15 cellular contexts compared by ENCODE assay signal in the genomic region with DNA sequence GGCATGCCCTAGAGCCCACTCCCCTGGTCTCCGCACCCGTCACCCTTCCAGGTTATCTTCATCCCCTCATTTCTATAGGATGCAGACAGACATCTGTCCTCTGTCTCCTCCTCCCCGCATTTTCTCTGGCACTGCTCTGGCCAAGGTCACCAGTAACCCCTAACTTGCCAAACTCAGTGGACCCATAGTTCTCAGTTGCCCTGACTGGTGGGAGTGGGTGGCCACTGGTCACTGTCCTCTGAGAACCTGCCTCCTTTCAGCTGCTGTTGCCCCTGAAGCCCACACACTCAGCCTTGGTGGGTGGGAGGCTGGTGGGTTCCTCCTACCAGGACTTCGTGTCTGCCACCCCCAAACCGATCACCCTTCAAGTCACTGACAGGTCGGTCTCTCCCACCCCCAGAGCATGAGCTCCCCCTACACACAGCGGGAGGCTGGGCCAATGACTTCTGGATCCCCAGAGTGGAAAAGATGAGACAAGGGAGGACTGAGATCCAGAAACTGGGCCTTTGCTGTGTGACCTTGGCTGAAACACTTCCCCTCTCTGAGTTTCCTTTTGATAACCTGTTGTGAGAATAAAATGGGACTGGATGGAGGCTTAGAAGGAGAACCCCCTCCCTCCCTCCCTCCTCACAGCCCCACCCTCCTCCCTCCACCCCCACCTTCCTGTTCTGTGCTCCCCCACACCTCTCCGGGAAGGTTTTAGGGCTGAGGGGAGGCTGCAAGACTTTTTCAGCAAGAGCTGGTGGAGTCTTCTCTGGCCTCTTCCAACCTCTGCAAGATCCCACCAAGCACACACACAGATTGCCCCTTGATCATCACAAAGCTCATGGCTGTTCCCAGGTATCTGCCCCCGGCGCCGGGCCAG. TPM values are rescaled to one million over a fixed set of nuclear protein-coding genes. Genes with fewer than 3 reads are reported as not detected.
DNase-seq lines count a peak whose midpoint lies in the region; ATAC-seq and TF ChIP-seq lines count a peak whose summit lies in the region.
"Had no signal": no experiment of that assay in that cellular context is flagged by ENCODE, and none has a peak within 500 bp of the region (broad histone marks: within the 10 kb centered on the region; RNA-seq: fewer than 3 reads in every experiment).

No MANE protein-coding gene starts in this region.

- CTCF ChIA-PET in AG04450 (lab: Charles Lee) = interaction anchor here (1.0 to 3.7 kb wide), 4 partner anchors 18 to 166 kb away, joined by 3 to 11 read pairs (median 8); no protein-coding TSS in a partner anchor

- H2AFZ ChIP-seq in osteoblast (ENCODE audit: low read length) = no peak overlapping the region

- H3K27ac ChIP-seq in AG04450 (ENCODE audit: low read depth, low read length) (peak overlapping the region; percentile 31), ascending aorta (peak overlapping the region; percentile 91), osteoblast (ENCODE audit: low read depth, low read length) (no peak overlapping the region)

- DNase-seq in AG04450 (ENCODE audit: low read depth, low spot score) (no peak), EH (ENCODE audit: low read depth) (peak; percentile 55), ascending aorta (ENCODE audit: low spot score in 2 of 2) (no peak), neural crest cell (ENCODE audit: low read depth, low spot score) (no peak), osteoblast (ENCODE audit: insufficient read length, low spot score, missing footprints) (no peak)
- DNase-seq: activated naive CD4-positive, alpha-beta T cell treated with anti-CD3 and anti-CD28 coated beads, Interleukin-2, amount 50 U/mL, for 16 hours; DMS79 treated with DMSO at 0.1 percent for 48 hours; lower lobe of right lung; NCI-H1436 treated with DMSO at 0.1 percent for 48 hours; stimulated activated CD4-positive, alpha-beta T cell treated with anti-CD3 and anti-CD28 coated beads, Interleukin-15, amount 100 ng/mL, for 24 hours had no signal

- peaks cover 26% of the 10 kb centered on the region for H4K20me1 ChIP-seq in osteoblast (ENCODE audit: insufficient read depth, low read length)

- no peaks in the 10 kb centered on the region for H3K9me3 Mint-ChIP-seq in neural crest cell

- H3K27ac Mint-ChIP-seq in neural crest cell (ENCODE audit: unreplicated experiment) = peak overlapping the region; percentile 67

- H3K4me3 ChIP-seq in AG04450 (ENCODE audit: low read depth, low read length) (no peak overlapping the region), ascending aorta (no peak overlapping the region), osteoblast (ENCODE audit: insufficient read depth, low read length) (no peak overlapping the region)
- H3K4me3 ChIP-seq: lower lobe of right lung, ovary had no signal

- POLR2A ChIA-PET in AG04450 (lab: Yijun Ruan, JAX) = interaction anchor here (0.5 to 13.1 kb wide), 4 partner anchors 9 to 92 kb away, joined by 6 to 230 read pairs (median 8); partner anchors contain the start of gene PDLIM7

- peaks cover 7% of the 10 kb centered on the region for H3K36me3 Mint-ChIP-seq in neural crest cell (ENCODE audit: low read depth)

- no peaks in the 10 kb centered on the region for H3K36me3 ChIP-seq in ascending aorta
- peaks cover 17% of the 10 kb centered on the region for H3K36me3 ChIP-seq in osteoblast (ENCODE audit: insufficient read depth, low read length)
- H3K36me3 ChIP-seq: lower lobe of right lung, ovary had no signal

- no peak overlapping the region for H3K4me2 ChIP-seq in osteoblast (ENCODE audit: insufficient read depth, low read length)

- intact Hi-C loops in ascending aorta (cut with DNase I) = no loop called here

- peaks cover 13% of the 10 kb centered on the region for H3K27me3 Mint-ChIP-seq in neural crest cell (ENCODE audit: low read depth)

- H3K27me3 ChIP-seq in AG04450 (ENCODE audit: control insufficient read depth, insufficient read depth, low read length) (no peaks in the 10 kb centered on the region), ascending aorta (no peaks in the 10 kb centered on the region), osteoblast (ENCODE audit: insufficient read depth, low read length) (no peaks in the 10 kb centered on the region)
- H3K27me3 ChIP-seq: ovary had no signal

- H3K79me2 ChIP-seq in osteoblast (ENCODE audit: insufficient read depth, low read length) = peaks cover 20% of the 10 kb centered on the region

- H3K9me3 ChIP-seq in AG04450 (ENCODE audit: control insufficient read depth, insufficient read depth, low read length) (no peaks in the 10 kb centered on the region; the same call in 1 of the 2 replicates), ascending aorta (no peaks in the 10 kb centered on the region), osteoblast (ENCODE audit: low read depth, low read length) (no peaks in the 10 kb centered on the region)
- H3K9me3 ChIP-seq: lower lobe of right lung, ovary had no signal

- ATAC-seq in GM18519 (IDR thresholded peaks at IDR 0.05; ENCODE audit: low FRiP score, unreplicated experiment) (no peak), HG03342 (IDR thresholded peaks at IDR 0.05; ENCODE audit: unreplicated experiment) (no peak), GM21529 (IDR thresholded peaks at IDR 0.05; ENCODE audit: unreplicated experiment) (no peak)
- ATAC-seq: lower lobe of right lung had no signal

- peaks cover 57% of the 10 kb centered on the region for H3K4me1 Mint-ChIP-seq in neural crest cell

- H3K4me3 Mint-ChIP-seq in neural crest cell = peak overlapping the region; percentile 94

- H3K4me1 ChIP-seq in ascending aorta = peaks cover 27 to 79% of the 10 kb centered on the region in 2 donors
- H3K4me1 ChIP-seq in osteoblast (ENCODE audit: insufficient read depth, low read length) = peaks cover 30% of the 10 kb centered on the region

- TF ChIP-seq CTCF in AG04450 (IDR thresholded peaks at IDR 0.05; ENCODE audit: low read depth, low read length) (no peak), ascending aorta (IDR thresholded peaks at IDR 0.05) (no peak), neural crest cell (conservative IDR thresholded peaks at IDR 0.05) (no peak), osteoblast (IDR thresholded peaks at IDR 0.05; ENCODE audit: extremely low read depth, low read depth, low read length) (no peak)

RNA-seq across cellular contexts. Expression of gene DBN1, which starts 2.4 kb away (rescaled TPM):
- 146 and 164 TPM in 2 replicates for polyA plus RNA-seq in AG04450 (2011; rRNA removed)
- 169 and 227 TPM in 2 replicates for polyA minus RNA-seq in AG04450 (2011; rRNA and poly(A)+ RNA removed)
- total RNA-seq in ascending aorta (151 TPM), neural crest cell (387 and 410 TPM in 2 replicates), osteoblast (121 and 139 TPM in 2 replicates)

RNA-seq across cellular contexts. Expression of gene PDLIM7, which starts 21.6 kb away (rescaled TPM):
- 195 and 268 TPM in 2 replicates for polyA plus RNA-seq in AG04450 (2011; rRNA removed)
- polyA minus RNA-seq in AG04450 (2011; rRNA and poly(A)+ RNA removed) = 134 and 147 TPM in 2 replicates
- total RNA-seq in ascending aorta (1,082 TPM), neural crest cell (129 and 147 TPM in 2 replicates), osteoblast (157 and 159 TPM in 2 replicates)

RNA-seq across cellular contexts. Expression of gene PRR7, which starts 29.2 kb away (rescaled TPM):
- 1.0 and 1.6 TPM in 2 replicates for polyA plus RNA-seq in AG04450 (2011; rRNA removed)
- polyA minus RNA-seq in AG04450 (2011; rRNA and poly(A)+ RNA removed) = 0.28 and 0.43 TPM in 2 replicates
- total RNA-seq in ascending aorta = 18.1 TPM
- total RNA-seq in neural crest cell = 16.1 and 19.0 TPM in 2 replicates
- 10.0 and 12.7 TPM in 2 replicates for total RNA-seq in osteoblast

RNA-seq across cellular contexts. Expression of gene DOK3, which starts 33.8 kb away (rescaled TPM):
- polyA plus RNA-seq in AG04450 (2011; rRNA removed) = 0.50 and 0.96 TPM in 2 replicates
- 0.43 and 2.3 TPM in 2 replicates for polyA minus RNA-seq in AG04450 (2011; rRNA and poly(A)+ RNA removed)
- total RNA-seq in ascending aorta = 0.32 TPM
- 10.5 and 11.4 TPM in 2 replicates for total RNA-seq in neural crest cell
- total RNA-seq in osteoblast = 1.1 and 1.5 TPM in 2 replicates
- total RNA-seq: RPMI7951 had no signal

RNA-seq across cellular contexts. Expression of gene DDX41, which starts 41.0 kb away (rescaled TPM):
- polyA plus RNA-seq in AG04450 (2011; rRNA removed) = 71.8 and 96.0 TPM in 2 replicates
- polyA minus RNA-seq in AG04450 (2011; rRNA and poly(A)+ RNA removed) = 58.0 and 71.2 TPM in 2 replicates
- total RNA-seq in ascending aorta (117 TPM), neural crest cell (125 and 130 TPM in 2 replicates), osteoblast (49.5 and 68.4 TPM in 2 replicates)
